ENCODE assay signal across 26 cellular contexts in the genomic region with DNA sequence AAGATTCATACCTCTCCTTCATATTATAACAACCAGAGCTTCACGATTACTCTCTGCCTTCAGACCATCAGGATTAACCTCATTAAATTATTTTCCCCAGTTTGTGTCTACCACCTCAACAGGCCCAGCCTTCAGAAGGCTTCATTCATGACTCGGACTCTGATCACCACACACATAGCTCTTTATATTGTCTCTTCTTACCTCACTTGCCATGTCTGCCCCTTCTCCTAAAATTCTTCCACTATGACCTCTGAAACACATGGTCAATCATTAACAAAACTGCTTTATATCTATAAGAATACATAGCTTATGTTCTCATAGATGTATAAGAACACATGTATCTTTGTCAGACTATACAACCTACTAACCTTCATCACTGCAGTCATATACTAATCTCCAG.
DNase-seq lines count a peak whose midpoint lies in the region; ATAC-seq and TF ChIP-seq lines count a peak whose summit lies in the region.
"Had no signal": no experiment of that assay in that cellular context is flagged by ENCODE, and none has a peak within 500 bp of the region (broad histone marks: within the 10 kb centered on the region; RNA-seq: fewer than 3 reads in every experiment).

No MANE protein-coding gene starts in this region.

- H3K4me3 ChIP-seq in HL-60 (replicated peaks; ENCODE audit: insufficient read depth, low read length) = no peak overlapping the region
- H3K4me3 ChIP-seq: GM23248, HAP-1, K562, MG63, Peyer's patch had no signal

- ATAC-seq in GM21619 (IDR thresholded peaks at IDR 0.05; ENCODE audit: unreplicated experiment) = no peak
- ATAC-seq: CD8-positive, alpha-beta T cell; K562; T-helper 17 cell had no signal

- DNase-seq in HL-60 (ENCODE audit: low read depth in 1 of 2, low spot score in 1 of 2) (no peak), SK-MEL-5 (ENCODE audit: low read depth, low spot score) (peak; percentile 82), kidney glomerular epithelial cell (lab: John Stamatoyannopoulos, UW) (peak; percentile 9), renal cortical epithelial cell (ENCODE audit: low read depth) (peak; percentile 65), GM10248 (ENCODE audit: extremely low spot score) (no peak), UCSD-AML1 (lab: John Stamatoyannopoulos, UW; ENCODE audit: unreplicated experiment) (no peak)
- DNase-seq in stimulated activated CD4-positive, alpha-beta T cell treated with anti-CD3 and anti-CD28 coated beads, Interleukin-4, amount 100 ng/mL, for 4 hours = no peak
- DNase-seq: CD8-positive, alpha-beta T cell; DMS 273 treated with DMSO at 0.1 percent for 48 hours; DMS79; EL; GDM1; GM23248; MG63; NCI-H2029; NCI-H446 treated with DMSO at 0.1 percent for 48 hours; NCI-H526; Peyer's patch; SIG-M5; SK-N-SH; SW 1271; T-helper 17 cell had no signal

- peak overlapping the region; percentile 25 for H3K27ac ChIP-seq in HL-60 (replicated peaks)
- H3K27ac ChIP-seq: C4-2B, GM23248, Peyer's patch had no signal

- POLR2A ChIA-PET in GM10248 (lab: Yijun Ruan, JAX) = no interaction called here

- CTCF ChIA-PET in GM10248 (lab: Yijun Ruan, JAX) = interaction anchor here (1.3 to 1.4 kb wide), 2 partner anchors 9 kb away, joined by 6 to 8 read pairs; no protein-coding TSS in a partner anchor

- in situ Hi-C loops in SK-MEL-5 (cut with HindIII; ENCODE audit: low pct_unique_long_range_greater_than_20kb, low sequenced_read_pairs) = no loop called here

- no peaks in the 10 kb centered on the region for H3K27me3 ChIP-seq in HL-60 (ENCODE audit: insufficient read depth, poor library complexity, severe bottlenecking)
- H3K27me3 ChIP-seq: MG63, Peyer's patch had no signal

- no peak for TF ChIP-seq CTCF in HL-60 (IDR thresholded peaks at IDR 0.05; ENCODE audit: insufficient read depth, low read length)
- no peak for TF ChIP-seq CTCF in GM10248 (IDR thresholded peaks at IDR 0.05; ENCODE audit: control extremely low read depth, extremely low read depth, low read depth, missing control alignments)

Comparison
In these comparisons a context has a peak if more than half of its experiments do, and no peak if none do; other contexts are left out.
1. DNase-seq: peak in SK-MEL-5 (single experiment), kidney glomerular epithelial cell (single experiment) and renal cortical epithelial cell (single experiment); none in HL-60 (0 of 2), stimulated activated CD4-positive, alpha-beta T cell treated with anti-CD3 and anti-CD28 coated beads, Interleukin-4, amount 100 ng/mL, for 4 hours (0 of 2), GM10248 (single experiment) and UCSD-AML1 (single experiment).